In the genomic region with DNA sequence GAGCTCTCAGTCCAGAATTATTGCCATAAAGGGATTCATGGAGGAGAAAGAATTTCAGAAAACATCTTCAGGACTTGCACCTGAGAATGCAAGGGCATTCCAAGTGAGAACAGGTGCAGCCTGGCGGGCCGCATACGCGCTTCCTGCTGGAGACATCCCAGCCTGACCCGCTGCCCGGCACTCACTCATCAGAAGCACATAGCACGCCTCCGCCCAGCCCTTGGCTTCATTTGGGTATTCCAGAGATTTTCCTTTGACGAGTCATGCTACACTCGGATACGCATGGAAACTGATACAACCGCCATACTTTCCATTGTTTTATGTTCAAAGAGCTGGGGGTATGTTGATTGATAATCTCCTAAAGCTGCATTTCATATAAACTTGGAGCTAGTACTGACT, we compare ENCODE assay signal across 21 cellular contexts.
A peak's percentile ranks its signal among the peaks of the same experiment; 100 is the strongest.
DNase-seq lines count a peak whose midpoint lies in the region; ATAC-seq and TF ChIP-seq lines count a peak whose summit lies in the region.
"Had no signal": no experiment of that assay in that cellular context is flagged by ENCODE, and none has a peak within 500 bp of the region (broad histone marks: within the 10 kb centered on the region; RNA-seq: fewer than 3 reads in every experiment).

No MANE protein-coding gene starts in this region.

- POLR2A ChIA-PET in CD4-positive, alpha-beta T cell (lab: Charles Lee) = no interaction called here
- POLR2A ChIA-PET in OCI-LY7 (lab: Charles Lee) = interaction anchor here (0.6 to 1.3 kb wide), 3 partner anchors 11 to 140 kb away, joined by 3 to 5 read pairs (median 4); no protein-coding TSS in a partner anchor

- no peaks in the 10 kb centered on the region for H3K9me2 ChIP-seq in OCI-LY7 (ENCODE audit: insufficient read depth, low read length)

- H2AFZ ChIP-seq in OCI-LY3 (ENCODE audit: low read depth, low read length) = no peak overlapping the region
- no peak overlapping the region for H2AFZ ChIP-seq in OCI-LY7 (ENCODE audit: low read length)

- intact Hi-C loops in Right ventricle myocardium inferior (cut with DNase I) = no loop called here
- intact Hi-C loops in cardiac septum (cut with DNase I) = no loop called here
- intact Hi-C loops in CD4-positive, alpha-beta T cell (cut with DNase I, micrococcal nuclease) = loop anchor here (10.0 kb wide), 2 partner anchors 91 to 231 kb away; a partner anchor contains a TSS
- intact Hi-C loops in OCI-LY7 (cut with micrococcal nuclease; ENCODE audit: unreplicated experiment) = no loop called here

- H3K9me3 Mint-ChIP-seq in CD4-positive, alpha-beta T cell = no peaks in the 10 kb centered on the region
- H3K9me3 Mint-ChIP-seq: dendritic cell treated with granulocyte-macrophage colony-stimulating factor and Interleukin-4, amounts not matched to agents 40 ng/mL and 50 ng/mL, for 4 days had no signal

- H4K20me1 ChIP-seq in OCI-LY3 (ENCODE audit: insufficient read depth, low read length) = no peaks in the 10 kb centered on the region
- no peaks in the 10 kb centered on the region for H4K20me1 ChIP-seq in OCI-LY7 (ENCODE audit: insufficient read depth, low read length)

- H3K4me1 Mint-ChIP-seq in CD4-positive, alpha-beta T cell (ENCODE audit: low read depth) = peaks cover 25% of the 10 kb centered on the region

- no peaks in the 10 kb centered on the region for H3K36me3 ChIP-seq in OCI-LY3 (replicated peaks; ENCODE audit: low read depth, low read length)
- no peaks in the 10 kb centered on the region for H3K36me3 ChIP-seq in OCI-LY7 (ENCODE audit: insufficient read depth, low read length)
- H3K36me3 ChIP-seq: suprapubic skin had no signal

- H3K9me3 ChIP-seq in OCI-LY3 (ENCODE audit: insufficient read depth, low read length) (no peaks in the 10 kb centered on the region), OCI-LY7 (ENCODE audit: low read length) (no peaks in the 10 kb centered on the region)
- no peaks in the 10 kb centered on the region for H3K9me3 ChIP-seq in CD4-positive, alpha-beta T cell (ENCODE audit: control insufficient read depth, low read length)
- H3K9me3 ChIP-seq: suprapubic skin had no signal

- H3K4me3 ChIP-seq in OCI-LY3 (ENCODE audit: low read length) (no peak overlapping the region), OCI-LY7 (ENCODE audit: low read depth, low read length, poor library complexity, severe bottlenecking) (no peak overlapping the region)
- H3K4me3 ChIP-seq: suprapubic skin had no signal

- DNase-seq in Right ventricle myocardium inferior (ENCODE audit: missing footprints) = peak; percentile 64
- DNase-seq in cardiac septum (ENCODE audit: low spot score) = no peak
- DNase-seq in glomerular visceral epithelial cell (ENCODE audit: extremely low spot score) = peak; percentile 36
- peak; percentile 10 for DNase-seq in stimulated activated CD8-positive, alpha-beta memory T cell treated with anti-CD3 and anti-CD28 coated beads, Interleukin-4, amount 100 ng/mL, for 48 hours
- no peak for DNase-seq in CD4-positive, alpha-beta T cell
- no peak for DNase-seq in OCI-LY7 (ENCODE audit: low spot score)
- DNase-seq in DMS79 (lab: John Stamatoyannopoulos, UW) = no peak
- DNase-seq: activated CD4-positive, alpha-beta T cell treated with anti-CD3 and anti-CD28 coated beads, Interleukin-2, amount 50 U/mL, for 48 hours; activated effector memory CD4-positive, alpha-beta T cell treated with anti-CD3 and anti-CD28 coated beads, Interleukin-2, amount 50 U/mL, for 16 hours; aorta; Calu3; glutamatergic neuron; GOT3; NCI-H2029; NCI-H526 treated with DMSO at 0.1 percent for 48 hours; stimulated activated CD4-positive, alpha-beta T cell treated with anti-CD3 and anti-CD28 coated beads, Interleukin-2, amount 100 ng/mL, for 48 hours had no signal

- BruUV-seq in OCI-LY7 (replicated peaks; lab: Mats Ljungman, UMichigan) = no TSS peak

- no peaks in the 10 kb centered on the region; the same call in 1 of the 2 replicates for H3K27me3 ChIP-seq in OCI-LY3 (ENCODE audit: low read depth, low read length)
- H3K27me3 ChIP-seq in CD4-positive, alpha-beta T cell (ENCODE audit: control insufficient read depth, insufficient read depth, low read length) = no peaks in the 10 kb centered on the region

- H3K79me2 ChIP-seq in OCI-LY3 (ENCODE audit: low read length) (no peaks in the 10 kb centered on the region), OCI-LY7 (ENCODE audit: insufficient read depth, low read depth, low read length) (no peaks in the 10 kb centered on the region)

- CTCF ChIA-PET in CD4-positive, alpha-beta T cell (lab: Charles Lee) = no interaction called here
- CTCF ChIA-PET in OCI-LY7 (lab: Charles Lee; ENCODE audit: unreplicated experiment) = no interaction called here

- H3K4me3 Mint-ChIP-seq in CD4-positive, alpha-beta T cell = no peak overlapping the region
- H3K4me3 Mint-ChIP-seq: dendritic cell treated with granulocyte-macrophage colony-stimulating factor and Interleukin-4, amounts not matched to agents 40 ng/mL and 50 ng/mL, for 4 days had no signal

- TF ChIP-seq CTCF in OCI-LY3 (IDR thresholded peaks at IDR 0.05; ENCODE audit: low read depth, low read length) (no peak), OCI-LY7 (conservative IDR thresholded peaks at IDR 0.05; ENCODE audit: low read length) (no peak)
- TF ChIP-seq CTCF in CD4-positive, alpha-beta T cell (IDR thresholded peaks at IDR 0.05) = no peak

- no peak overlapping the region for H3K27ac ChIP-seq in OCI-LY3 (ENCODE audit: low read length)
- H3K27ac ChIP-seq in CD4-positive, alpha-beta T cell (ENCODE audit: low read depth, low read length) = no peak overlapping the region
- H3K27ac ChIP-seq in OCI-LY7 (ENCODE audit: low read depth, low read length, poor library complexity, severe bottlenecking) = no peak overlapping the region
- H3K27ac ChIP-seq: suprapubic skin had no signal

- H3K4me1 ChIP-seq in OCI-LY3 (ENCODE audit: low read length) = peaks cover 46% of the 10 kb centered on the region
- peaks cover 30% of the 10 kb centered on the region for H3K4me1 ChIP-seq in OCI-LY7 (ENCODE audit: insufficient read depth, low read length, poor library complexity, severe bottlenecking)

- H3K27ac Mint-ChIP-seq in CD4-positive, alpha-beta T cell = no peak overlapping the region
- H3K27ac Mint-ChIP-seq: dendritic cell treated with granulocyte-macrophage colony-stimulating factor and Interleukin-4, amounts not matched to agents 40 ng/mL and 50 ng/mL, for 4 days had no signal

- no peaks in the 10 kb centered on the region for H3K36me3 Mint-ChIP-seq in CD4-positive, alpha-beta T cell (ENCODE audit: low read depth)

- no peak for ATAC-seq in Right ventricle myocardium inferior
- ATAC-seq in CD4-positive, alpha-beta T cell (ENCODE audit: poor library complexity) = no peak
- ATAC-seq: esophagus mucosa, Panc1 had no signal

- no peak overlapping the region for H3K9ac ChIP-seq in OCI-LY3 (ENCODE audit: low read length)

- H3K27me3 Mint-ChIP-seq in CD4-positive, alpha-beta T cell = no peaks in the 10 kb centered on the region

- H3K4me2 ChIP-seq in OCI-LY3 (ENCODE audit: low read length) (peak overlapping the region; percentile 45), OCI-LY7 (ENCODE audit: low read length) (no peak overlapping the region)

Comparison
In these comparisons a context has a peak if more than half of its experiments do, and no peak if none do; other contexts are left out.
1. DNase-seq: peak in Right ventricle myocardium inferior (single experiment), glomerular visceral epithelial cell (single experiment) and stimulated activated CD8-positive, alpha-beta memory T cell treated with anti-CD3 and anti-CD28 coated beads, Interleukin-4, amount 100 ng/mL, for 48 hours (single experiment); none in cardiac septum (single experiment), CD4-positive, alpha-beta T cell (0 of 10), OCI-LY7 (single experiment) and DMS79 (single experiment).
2. intact Hi-C loops: an anchor here in CD4-positive, alpha-beta T cell (10.0 kb wide); none called in Right ventricle myocardium inferior, cardiac septum and OCI-LY7.